Comparison of ENCODE assay signal across 34 cellular contexts in genomic region chr11:9533053-9533452, GRCh38. TPM values are rescaled to one million over a fixed set of nuclear protein-coding genes. Genes with fewer than 3 reads are reported as not detected.
DNase-seq lines count a peak whose midpoint lies in the region; ATAC-seq and TF ChIP-seq lines count a peak whose summit lies in the region.
"Had no signal": no experiment of that assay in that cellular context is flagged by ENCODE, and none has a peak within 500 bp of the region (broad histone marks: within the 10 kb centered on the region; RNA-seq: fewer than 3 reads in every experiment).

No MANE protein-coding gene starts in this region.

- H2AFZ ChIP-seq in H9 (ENCODE audit: low read length) (no peak overlapping the region), hepatocyte (peak overlapping the region; percentile 29)
- H2AFZ ChIP-seq: GM23248 had no signal

- WGBS in H9 (ENCODE audit: extremely low coverage, insufficient read length, low lambda C conversion rate): no CpG with 5 or more reads among the region's 9 CpGs
- WGBS in hepatocyte (ENCODE audit: low lambda C conversion rate, missing lambda C conversion rate): 68% methylated on average over 9 of the region's 9 CpGs

- H2BK12ac ChIP-seq in H9 (ENCODE audit: insufficient read length, low read depth, low read length): no peak overlapping the region

- ATAC-seq in HG03139 (IDR thresholded peaks at IDR 0.05; ENCODE audit: unreplicated experiment): no peak
- no peak for ATAC-seq in HG03432 (IDR thresholded peaks at IDR 0.05; ENCODE audit: unreplicated experiment)
- ATAC-seq: naive thymus-derived CD4-positive, alpha-beta T cell had no signal

- no peak overlapping the region for H3K14ac ChIP-seq in H9 (ENCODE audit: insufficient read depth, low read length)

- no peaks in the 10 kb centered on the region; the same call in 1 of the 2 replicates for H3K27me3 Mint-ChIP-seq in H9 (ENCODE audit: low read depth)
- no peaks in the 10 kb centered on the region for H3K27me3 Mint-ChIP-seq in osteocyte (ENCODE audit: unreplicated experiment)
- H3K27me3 Mint-ChIP-seq: activated naive CD8-positive, alpha-beta T cell treated with anti-CD3 and anti-CD28 coated beads for 36 hours; naive thymus-derived CD4-positive, alpha-beta T cell; stimulated activated naive CD8-positive, alpha-beta T cell treated with anti-CD3 and anti-CD28 coated beads, Interleukin-15, Interleukin-2, amounts not matched to agents 100 ng/mL and 50 ng/mL, for 24 hours had no signal

- no peak overlapping the region for H3T11ph ChIP-seq in H9 (ENCODE audit: low read length)

- no peak overlapping the region for H2BK20ac ChIP-seq in H9 (ENCODE audit: low read depth, low read length, poor library complexity, severe bottlenecking)

- H3K9ac ChIP-seq in H9 (ENCODE audit: extremely low read depth, insufficient read length, low read length): peak overlapping the region; percentile 24
- H3K9ac ChIP-seq: GM23248 had no signal

- no peaks in the 10 kb centered on the region for H3K79me1 ChIP-seq in H9 (ENCODE audit: insufficient read depth, low read depth, low read length, poor library complexity, severe bottlenecking)

- no peaks in the 10 kb centered on the region for H3K9me2 ChIP-seq in hepatocyte (replicated peaks; ENCODE audit: insufficient read depth)

- H3K23me2 ChIP-seq in H9 (ENCODE audit: insufficient read length, low read depth, low read length, poor library complexity, severe bottlenecking): no peaks in the 10 kb centered on the region

- no peaks in the 10 kb centered on the region for H3K27me3 ChIP-seq in H9 (ENCODE audit: insufficient read depth, low read length)
- H3K27me3 ChIP-seq in hepatocyte: no peaks in the 10 kb centered on the region
- H3K27me3 ChIP-seq: cardiac muscle cell, SJCRH30 had no signal

- H4K5ac ChIP-seq in H9 (ENCODE audit: insufficient read length, low read depth, low read length): no peak overlapping the region

- no peak overlapping the region for H3K56ac ChIP-seq in H9 (ENCODE audit: insufficient read length, low read depth, low read length)

- H2AK5ac ChIP-seq in H9 (ENCODE audit: insufficient read length, low read length): no peak overlapping the region

- H3K9me3 ChIP-seq in H9 (ENCODE audit: control insufficient read depth, low read depth, low read length) (no peaks in the 10 kb centered on the region), hepatocyte (ENCODE audit: low read depth) (no peaks in the 10 kb centered on the region)
- H3K9me3 ChIP-seq: SJCRH30 had no signal

- H3K4ac ChIP-seq in H9 (ENCODE audit: low read depth, low read length): no peak overlapping the region

- no peak overlapping the region for H2BK120ac ChIP-seq in H9 (ENCODE audit: low read depth, low read length, poor library complexity, severe bottlenecking)

- no peak overlapping the region for H4K91ac ChIP-seq in H9 (ENCODE audit: insufficient read length, low read depth, low read length)

- no peak overlapping the region for H3K18ac ChIP-seq in H9 (ENCODE audit: insufficient read length, low read depth, low read length)

- no peak overlapping the region for H2BK5ac ChIP-seq in H9 (ENCODE audit: insufficient read length, low read length)

- no peak for DNase-seq in H9
- no peak for DNase-seq in hepatocyte (ENCODE audit: low spot score)
- DNase-seq in osteocyte (ENCODE audit: extremely low spot score, unreplicated experiment): no peak
- no peak for DNase-seq in NCI-H2029 (lab: John Stamatoyannopoulos, UW)
- DNase-seq in NK-92 treated with Interleukin-12 subunit alpha and Interleukin-12 subunit beta, amount 100 ng/mL, for 24 hours (lab: John Stamatoyannopoulos, UW): no peak
- DNase-seq: activated CD4-positive, alpha-beta T cell treated with anti-CD3 and anti-CD28 coated beads for 48 hours; activated effector memory CD4-positive, alpha-beta T cell treated with anti-CD3 and anti-CD28 coated beads, Interleukin-2, amount 50 U/mL, for 16 hours; activated naive CD8-positive, alpha-beta T cell treated with anti-CD3 and anti-CD28 coated beads for 36 hours; aorta; Calu3; DND-41; effector CD8-positive, alpha-beta T cell; glutamatergic neuron; GM23248; kidney; midbrain; MV-4-11; naive thymus-derived CD4-positive, alpha-beta T cell; NCI-H146; NCI-H2107; NCI-H774; RPMI8226; SJCRH30; stimulated activated CD4-positive, alpha-beta T cell treated with anti-CD3 and anti-CD28 coated beads, Interleukin-1b, Interleukin-23, amount 100 ng/mL, for 48 hours; T1000; WERI-Rb-1 had no signal

- H3K27ac ChIP-seq in H9 (ENCODE audit: insufficient read length, low read depth, low read length) (no peak overlapping the region), VCaP (peak overlapping the region; percentile 93), hepatocyte (peak overlapping the region; percentile 8)
- H3K27ac ChIP-seq: cardiac muscle cell, epithelial cell of prostate, GM23248, SJCRH30, WERI-Rb-1 had no signal

- no peak overlapping the region for H3K23ac ChIP-seq in H9 (ENCODE audit: insufficient read length, low read depth, low read length)

- H3K4me2 ChIP-seq in H9 (ENCODE audit: insufficient read depth, insufficient read length, low read length) (no peak overlapping the region), hepatocyte (peak overlapping the region; percentile 27)
- H3K4me2 ChIP-seq: smooth muscle cell had no signal

- H3K4me3 ChIP-seq in hepatocyte: no peak overlapping the region
- H3K4me3 ChIP-seq: cardiac muscle cell, coronary artery, GM23248, SJCRH30, smooth muscle cell had no signal

- H3K4me3 Mint-ChIP-seq in H9: no peak overlapping the region
- H3K4me3 Mint-ChIP-seq in osteocyte (ENCODE audit: unreplicated experiment): peak overlapping the region; percentile 49
- H3K4me3 Mint-ChIP-seq: activated naive CD8-positive, alpha-beta T cell treated with anti-CD3 and anti-CD28 coated beads for 36 hours; naive thymus-derived CD4-positive, alpha-beta T cell; stimulated activated naive CD8-positive, alpha-beta T cell treated with anti-CD3 and anti-CD28 coated beads, Interleukin-15, Interleukin-2, amounts not matched to agents 100 ng/mL and 50 ng/mL, for 24 hours had no signal

- no peaks in the 10 kb centered on the region for H4K20me1 ChIP-seq in H9 (ENCODE audit: control insufficient read depth, insufficient read depth, insufficient read length)
- H4K20me1 ChIP-seq in hepatocyte (ENCODE audit: insufficient read depth, poor library complexity, severe bottlenecking): no peaks in the 10 kb centered on the region

- H3K36me3 ChIP-seq in hepatocyte (replicated peaks; ENCODE audit: insufficient read depth, low read depth): no peaks in the 10 kb centered on the region
- H3K36me3 ChIP-seq: cardiac muscle cell, WERI-Rb-1 had no signal

- H3K36me3 Mint-ChIP-seq in H9 (ENCODE audit: insufficient read depth in 1 of 3, low read depth in 3 of 3) (no peaks in the 10 kb centered on the region; a peak in 1 of 7 replicates), osteocyte (ENCODE audit: unreplicated experiment) (no peaks in the 10 kb centered on the region)
- H3K36me3 Mint-ChIP-seq: activated naive CD8-positive, alpha-beta T cell treated with anti-CD3 and anti-CD28 coated beads for 36 hours had no signal

- H3K9me3 Mint-ChIP-seq in H9 (no peaks in the 10 kb centered on the region), osteocyte (ENCODE audit: unreplicated experiment) (no peaks in the 10 kb centered on the region)
- H3K9me3 Mint-ChIP-seq: activated naive CD8-positive, alpha-beta T cell treated with anti-CD3 and anti-CD28 coated beads for 36 hours; naive thymus-derived CD4-positive, alpha-beta T cell; stimulated activated naive CD8-positive, alpha-beta T cell treated with anti-CD3 and anti-CD28 coated beads, Interleukin-15, Interleukin-2, amounts not matched to agents 100 ng/mL and 50 ng/mL, for 24 hours had no signal

- H3K4me1 ChIP-seq in H9 (ENCODE audit: insufficient read depth, low read length) (no peaks in the 10 kb centered on the region; the same call in 1 of the 2 replicates), hepatocyte (ENCODE audit: insufficient read depth) (peaks cover 36% of the 10 kb centered on the region)

- H2BK15ac ChIP-seq in H9 (ENCODE audit: low read depth, low read length): no peak overlapping the region

- TF ChIP-seq CTCF in H9 (conservative IDR thresholded peaks at IDR 0.05): no peak
- TF ChIP-seq CTCF in VCaP (conservative IDR thresholded peaks at IDR 0.05): no peak
- TF ChIP-seq CTCF in hepatocyte (IDR thresholded peaks at IDR 0.05; ENCODE audit: poor library complexity): no peak
- TF ChIP-seq CTCF in osteocyte (IDR thresholded peaks at IDR 0.05): no peak

- peaks cover 41 to 42% of the 10 kb centered on the region in 2 experiments for H3K4me1 Mint-ChIP-seq in H9
- peaks cover 58% of the 10 kb centered on the region for H3K4me1 Mint-ChIP-seq in osteocyte (ENCODE audit: unreplicated experiment)
- H3K4me1 Mint-ChIP-seq: activated naive CD8-positive, alpha-beta T cell treated with anti-CD3 and anti-CD28 coated beads for 36 hours; naive thymus-derived CD4-positive, alpha-beta T cell had no signal

- no peaks in the 10 kb centered on the region for H3K79me2 ChIP-seq in H9 (ENCODE audit: insufficient read depth, low read length)
- H3K79me2 ChIP-seq in hepatocyte: no peaks in the 10 kb centered on the region

- no peak overlapping the region for H4K8ac ChIP-seq in H9 (replicated peaks; ENCODE audit: insufficient read length, low read depth, low read length)

- H3K27ac Mint-ChIP-seq in H9 (peak overlapping the region; percentile 37 to 91 (median 90); a peak in 4 of 7 replicates), osteocyte (ENCODE audit: unreplicated experiment) (peak overlapping the region; percentile 82)
- H3K27ac Mint-ChIP-seq: activated naive CD8-positive, alpha-beta T cell treated with anti-CD3 and anti-CD28 coated beads for 36 hours; stimulated activated naive CD8-positive, alpha-beta T cell treated with anti-CD3 and anti-CD28 coated beads, Interleukin-15, Interleukin-2, amounts not matched to agents 100 ng/mL and 50 ng/mL, for 24 hours had no signal

RNA-seq across cellular contexts. Expression of gene WEE1, which starts 40.4 kb away (rescaled TPM):
- total RNA-seq in H9 (2021) (136 and 142 TPM in 2 replicates), hepatocyte (91.0 and 101 TPM in 2 replicates), osteocyte (77.8 and 111 TPM in 2 replicates)
- 71.3 and 79.2 TPM in 2 replicates for polyA plus RNA-seq in hepatocyte
